ENCODE assay signal across 14 cellular contexts in the genomic region with DNA sequence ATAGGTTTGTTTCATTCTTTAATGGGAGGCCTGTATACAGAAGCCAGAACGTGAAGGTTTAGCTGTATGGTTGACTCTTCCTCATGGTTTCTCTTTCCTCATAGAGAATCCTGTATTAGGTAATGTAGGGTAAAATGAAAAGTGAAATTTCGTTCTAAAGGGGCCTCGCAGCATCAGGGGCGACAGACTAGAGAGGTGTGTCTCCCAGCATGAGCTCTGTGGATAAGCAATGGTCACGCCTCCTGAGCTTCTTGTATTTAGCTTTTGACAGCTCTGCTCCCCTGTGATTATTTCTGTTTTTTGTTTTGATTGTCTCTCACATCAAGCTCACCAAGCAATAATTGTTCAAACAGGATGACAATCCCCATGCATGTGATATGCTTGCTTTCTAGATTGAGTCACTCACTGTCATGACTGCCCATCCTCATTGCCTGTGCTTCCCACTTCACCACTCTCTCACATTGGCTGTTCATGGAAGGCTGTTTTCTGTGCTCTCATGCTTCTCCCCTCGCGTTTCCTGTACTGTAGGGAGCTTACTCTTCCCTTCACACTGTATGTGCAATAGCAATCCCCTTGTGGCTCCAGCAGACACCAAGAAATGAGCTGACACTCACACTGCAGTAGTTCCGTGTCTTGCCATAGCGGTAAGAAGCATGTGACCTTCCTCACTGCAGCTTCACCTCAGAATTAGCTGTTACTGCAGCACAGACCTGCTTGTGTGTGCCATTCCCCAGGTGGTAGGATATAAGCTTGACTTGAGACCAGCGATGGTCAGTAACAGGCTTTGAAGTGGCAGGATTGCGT. TPM values are rescaled to one million over a fixed set of nuclear protein-coding genes. Genes with fewer than 3 reads are reported as not detected.
DNase-seq lines count a peak whose midpoint lies in the region; ATAC-seq and TF ChIP-seq lines count a peak whose summit lies in the region.
"Had no signal": no experiment of that assay in that cellular context is flagged by ENCODE, and none has a peak within 500 bp of the region (broad histone marks: within the 10 kb centered on the region; RNA-seq: fewer than 3 reads in every experiment).

No MANE protein-coding gene starts in this region.

- CTCF ChIA-PET in activated CD4-positive, alpha-beta memory T cell treated with anti-CD3 and anti-CD28 coated beads, Interleukin-2, amount 10 ng/mL, durations not matched to agents 7 days and 5 days (lab: Charles Lee): interaction anchor here (0.6 to 1.8 kb wide), 6 partner anchors 18 to 677 kb away, joined by 3 to 10 read pairs (median 3); partner anchors contain the start of gene RAD52

- H3K36me3 ChIP-seq in esophagus muscularis mucosa (peaks cover 85 to 100% (median 96%) of the 10 kb centered on the region in 4 donors), vagina (peaks cover 0 to 97% of the 10 kb centered on the region in 2 donors)

- DNase-seq in CD14-positive monocyte (ENCODE audit: low spot score) (peak; percentile 53), memory B cell (ENCODE audit: low spot score in 2 of 2) (no peak), esophagus muscularis mucosa (ENCODE audit: extremely low spot score) (no peak), vagina (ENCODE audit: extremely low spot score in 2 of 2) (no peak)
- peak; percentile 29 for DNase-seq in activated CD4-positive, alpha-beta memory T cell treated with anti-CD3 and anti-CD28 coated beads, Interleukin-2, amount 10 ng/mL, durations not matched to agents 7 days and 5 days
- DNase-seq: caudate nucleus; midbrain; NCI-H1105; NCI-H446; stimulated activated CD4-positive, alpha-beta T cell treated with anti-CD3 and anti-CD28 coated beads, Interleukin-4, amount 100 ng/mL, for 1 hour had no signal

- H3K27ac ChIP-seq in esophagus muscularis mucosa (replicated peaks in 1 of 4) (no peak overlapping the region), vagina (no peak overlapping the region)
- H3K27ac ChIP-seq: C4-2B had no signal

- H3K36me3 Mint-ChIP-seq in CD14-positive monocyte (peaks cover 89 to 99% of the 10 kb centered on the region in 2 donors), memory B cell (peaks cover 46% of the 10 kb centered on the region)
- H3K36me3 Mint-ChIP-seq in activated CD4-positive, alpha-beta memory T cell treated with anti-CD3 and anti-CD28 coated beads, Interleukin-2, amount 10 ng/mL, durations not matched to agents 7 days and 5 days (ENCODE audit: low read depth): peaks cover 83% of the 10 kb centered on the region

- H3K27me3 Mint-ChIP-seq in CD14-positive monocyte (ENCODE audit: low read depth in 3 of 3): peaks cover 0 to 3% (median 0%) of the 10 kb centered on the region in 3 donors
- no peaks in the 10 kb centered on the region for H3K27me3 Mint-ChIP-seq in activated CD4-positive, alpha-beta memory T cell treated with anti-CD3 and anti-CD28 coated beads, Interleukin-2, amount 10 ng/mL, durations not matched to agents 7 days and 5 days
- no peaks in the 10 kb centered on the region for H3K27me3 Mint-ChIP-seq in memory B cell

- H3K9me3 Mint-ChIP-seq in CD14-positive monocyte (no peaks in the 10 kb centered on the region), memory B cell (no peaks in the 10 kb centered on the region)
- H3K9me3 Mint-ChIP-seq in activated CD4-positive, alpha-beta memory T cell treated with anti-CD3 and anti-CD28 coated beads, Interleukin-2, amount 10 ng/mL, durations not matched to agents 7 days and 5 days: no peaks in the 10 kb centered on the region

- peaks cover 0 to 14% (median 6%) of the 10 kb centered on the region in 4 donors for H3K4me1 ChIP-seq in esophagus muscularis mucosa
- H3K4me1 ChIP-seq in vagina: no peaks in the 10 kb centered on the region

- H3K9me3 ChIP-seq in esophagus muscularis mucosa: no peaks in the 10 kb centered on the region
- H3K9me3 ChIP-seq in vagina: no peaks in the 10 kb centered on the region

- TF ChIP-seq CTCF in CD14-positive monocyte (IDR thresholded peaks at IDR 0.05) (no peak), esophagus muscularis mucosa (IDR thresholded peaks at IDR 0.05) (no peak), vagina (IDR thresholded peaks at IDR 0.05) (no peak)

- H3K27ac Mint-ChIP-seq in CD14-positive monocyte (peak overlapping the region; percentile 16 to 91 (median 79)), memory B cell (peak overlapping the region; percentile 82)
- peak overlapping the region; percentile 62 for H3K27ac Mint-ChIP-seq in activated CD4-positive, alpha-beta memory T cell treated with anti-CD3 and anti-CD28 coated beads, Interleukin-2, amount 10 ng/mL, durations not matched to agents 7 days and 5 days

- H3K4me1 Mint-ChIP-seq in CD14-positive monocyte (peaks cover 29% of the 10 kb centered on the region), memory B cell (peaks cover 12% of the 10 kb centered on the region)
- peaks cover 30% of the 10 kb centered on the region for H3K4me1 Mint-ChIP-seq in activated CD4-positive, alpha-beta memory T cell treated with anti-CD3 and anti-CD28 coated beads, Interleukin-2, amount 10 ng/mL, durations not matched to agents 7 days and 5 days

- H3K27me3 ChIP-seq in esophagus muscularis mucosa (no peaks in the 10 kb centered on the region), vagina (no peaks in the 10 kb centered on the region)

- TF ChIP-seq EP300 in esophagus muscularis mucosa (IDR thresholded peaks at IDR 0.05): no peak

- intact Hi-C loops in CD14-positive monocyte (cut with micrococcal nuclease) (loop anchor here in 1 of 2 donors (10.0 kb wide), 1 partner anchor 189 kb away; no protein-coding TSS in a partner anchor), esophagus muscularis mucosa (cut with DNase I) (no loop called here), vagina (cut with DNase I) (no loop called here)

- ATAC-seq in GM18505 (IDR thresholded peaks at IDR 0.05; ENCODE audit: unreplicated experiment) (no peak), memory B cell (ENCODE audit: low read depth) (peak; percentile 31), HG02885 (IDR thresholded peaks at IDR 0.05; ENCODE audit: poor library complexity, unreplicated experiment) (no peak), HG02938 (IDR thresholded peaks at IDR 0.05; ENCODE audit: unreplicated experiment) (no peak)

- POLR2A ChIA-PET in activated CD4-positive, alpha-beta memory T cell treated with anti-CD3 and anti-CD28 coated beads, Interleukin-2, amount 10 ng/mL, durations not matched to agents 7 days and 5 days (lab: Charles Lee): interaction anchor here (0.9 to 2.5 kb wide), 5 partner anchors 9 to 154 kb away, joined by 3 to 7 read pairs (median 4); partner anchors contain the start of gene RAD52

- peak; percentile 16 for TF ChIP-seq POLR2A in GM18505 (IDR thresholded peaks at IDR 0.05; ENCODE audit: borderline replicate concordance, extremely low read depth, insufficient read depth, insufficient read length)
- TF ChIP-seq POLR2A in esophagus muscularis mucosa (IDR thresholded peaks at IDR 0.05; ENCODE audit: low read depth): no peak
- TF ChIP-seq POLR2A in vagina (IDR thresholded peaks at IDR 0.05): no peak

- WGBS in esophagus muscularis mucosa: 87% methylated on average over 11 of the region's 11 CpGs

- H3K4me3 Mint-ChIP-seq in CD14-positive monocyte: no peak overlapping the region
- peak overlapping the region; percentile 2 for H3K4me3 Mint-ChIP-seq in activated CD4-positive, alpha-beta memory T cell treated with anti-CD3 and anti-CD28 coated beads, Interleukin-2, amount 10 ng/mL, durations not matched to agents 7 days and 5 days
- peak overlapping the region; percentile 11 for H3K4me3 Mint-ChIP-seq in memory B cell

- H3K4me3 ChIP-seq in esophagus muscularis mucosa (no peak overlapping the region), vagina (no peak overlapping the region)

RNA-seq across cellular contexts. Expression of gene RAD52, which starts 44.0 kb away (rescaled TPM):
- polyA plus RNA-seq in CD14-positive monocyte: 1 to 10 TPM in 1 of 2 donors, under 1 TPM in 1; 0.79 to 1.1 TPM
- 10 to 100 TPM; 14.5 to 14.9 TPM for total RNA-seq in activated CD4-positive, alpha-beta memory T cell treated with anti-CD3 and anti-CD28 coated beads, Interleukin-2, amount 10 ng/mL, durations not matched to agents 7 days and 5 days
- total RNA-seq in esophagus muscularis mucosa (10 to 100 TPM in 3 of 4 donors, 1 to 10 TPM in 1; 6.6 to 18.8 (median 11.6) TPM), vagina (40.3 TPM)

Comparison
In these comparisons a context has a peak if more than half of its experiments do, and no peak if none do; other contexts are left out.
1. DNase-seq: peak in CD14-positive monocyte (single experiment) and activated CD4-positive, alpha-beta memory T cell treated with anti-CD3 and anti-CD28 coated beads, Interleukin-2, amount 10 ng/mL, durations not matched to agents 7 days and 5 days (single experiment); none in memory B cell (0 of 2), esophagus muscularis mucosa (single experiment) and vagina (0 of 2).
2. H3K4me3 Mint-ChIP-seq: peak in activated CD4-positive, alpha-beta memory T cell treated with anti-CD3 and anti-CD28 coated beads, Interleukin-2, amount 10 ng/mL, durations not matched to agents 7 days and 5 days (single experiment) and memory B cell (single experiment); none in CD14-positive monocyte (0 of 2).
3. Peak in every context shown above with its lines, with median percentiles within 50 percentile points of each other: H3K27ac Mint-ChIP-seq.